Comparison of ENCODE assay signal across 1 cellular context in genomic region chr6:43436577-43437282, GRCh38.
TF ChIP-seq lines count a peak whose summit lies in the region.

No MANE protein-coding gene starts in this region.

TF ChIP-seq in HepG2, 621 proteins besides CTCF, POLR2A, EP300 and RAD21 (continued from another document and continues in another):
- TF ChIP-seq ZNF142 (CRISPR knock-in tag; IDR thresholded peaks at IDR 0.05) (no peak), ZNF558 (CRISPR knock-in tag; IDR thresholded peaks at IDR 0.05; ENCODE audit: borderline replicate concordance) (no peak), ZNF143 (CRISPR knock-in tag; IDR thresholded peaks at IDR 0.05) (peak; percentile 39; the same call in 1 of the 2 replicates), ZFP91 (CRISPR knock-in tag; IDR thresholded peaks at IDR 0.05; ENCODE audit: borderline replicate concordance) (no peak), HNF4A (CRISPR knock-in tag; IDR thresholded peaks at IDR 0.05) (peak; percentile 91), LBX2 (CRISPR knock-in tag; IDR thresholded peaks at IDR 0.05; ENCODE audit: borderline replicate concordance) (no peak), ZNF761 (CRISPR knock-in tag; conservative IDR thresholded peaks at IDR 0.05) (no peak), RERE (CRISPR knock-in tag; IDR thresholded peaks at IDR 0.05; ENCODE audit: low read depth) (peak; percentile 72; the same call in 1 of the 2 replicates), MTF2 (CRISPR knock-in tag; IDR thresholded peaks at IDR 0.05; ENCODE audit: borderline replicate concordance) (no peak), MED1 (CRISPR knock-in tag; IDR thresholded peaks at IDR 0.05) (peak; percentile 82; the same call in 1 of the 2 replicates), ZBTB34 (CRISPR knock-in tag; IDR thresholded peaks at IDR 0.05) (peak; percentile 92), ZNF276 (CRISPR knock-in tag; IDR thresholded peaks at IDR 0.05; ENCODE audit: low read depth) (no peak), NPAS2 (CRISPR knock-in tag; IDR thresholded peaks at IDR 0.05; ENCODE audit: borderline replicate concordance) (no peak), ZNF296 (CRISPR knock-in tag; conservative IDR thresholded peaks at IDR 0.05) (no peak), ZNF280B (CRISPR knock-in tag; IDR thresholded peaks at IDR 0.05; ENCODE audit: borderline replicate concordance) (no peak), BRF2 (CRISPR knock-in tag; IDR thresholded peaks at IDR 0.05) (no peak), ATF7-NPFF (CRISPR knock-in tag; IDR thresholded peaks at IDR 0.05; ENCODE audit: low read depth) (no peak), ZNF234 (CRISPR knock-in tag; conservative IDR thresholded peaks at IDR 0.05) (no peak), RBM39 (IDR thresholded peaks at IDR 0.05; ENCODE audit: low read depth, low read length, poor library complexity, severe bottlenecking) (no peak), NCOR1 (IDR thresholded peaks at IDR 0.05; ENCODE audit: borderline replicate concordance, low read length) (peak; percentile 70; the same call in 1 of the 2 replicates), MXD3 (CRISPR knock-in tag; IDR thresholded peaks at IDR 0.05) (no peak), DRAP1 (CRISPR knock-in tag; IDR thresholded peaks at IDR 0.05) (no peak), MXI1 (IDR thresholded peaks at IDR 0.05; ENCODE audit: borderline replicate concordance, low read depth, low read length) (peak; percentile 66; the same call in 1 of the 3 replicates), ZNF12 (CRISPR knock-in tag; IDR thresholded peaks at IDR 0.05) (no peak), ZNF496 (CRISPR knock-in tag; IDR thresholded peaks at IDR 0.05; ENCODE audit: insufficient replicate concordance) (no peak), SKIL (CRISPR knock-in tag; IDR thresholded peaks at IDR 0.05; ENCODE audit: borderline replicate concordance) (no peak), ZNF777 (CRISPR knock-in tag; IDR thresholded peaks at IDR 0.05) (no peak), HCFC1 (IDR thresholded peaks at IDR 0.05; ENCODE audit: low read depth, low read length) (no peak), ZNF780A (CRISPR knock-in tag; IDR thresholded peaks at IDR 0.05) (no peak)
